1 cellular context compared by ENCODE assay signal in genomic region chr20:433300-433975, GRCh38.
TF ChIP-seq lines count a peak whose summit lies in the region.

No MANE protein-coding gene starts in this region.

TF ChIP-seq in SK-N-SH, 30 proteins besides CTCF, POLR2A, EP300 and RAD21 (continued from another document):
- no peak for TF ChIP-seq RCOR1 (IDR thresholded peaks at IDR 0.05; ENCODE audit: low read length)
- TF ChIP-seq TEAD4 (IDR thresholded peaks at IDR 0.05; ENCODE audit: borderline replicate concordance, insufficient read depth), result no peak
- TF ChIP-seq JUND (IDR thresholded peaks at IDR 0.05), result no peak
- TF ChIP-seq CHD2 (IDR thresholded peaks at IDR 0.05; ENCODE audit: low read length, partially characterized antibody), result no peak
- no peak for TF ChIP-seq TAF1 (IDR thresholded peaks at IDR 0.05; ENCODE audit: borderline replicate concordance, low read depth, low read length)
- TF ChIP-seq FOXJ3 (CRISPR knock-in tag; IDR thresholded peaks at IDR 0.05), result no peak
- no peak for TF ChIP-seq NFIC (IDR thresholded peaks at IDR 0.05; ENCODE audit: borderline replicate concordance)
- no peak for TF ChIP-seq MXI1 (IDR thresholded peaks at IDR 0.05; ENCODE audit: low read depth, low read length)
- TF ChIP-seq, protein P1, sequence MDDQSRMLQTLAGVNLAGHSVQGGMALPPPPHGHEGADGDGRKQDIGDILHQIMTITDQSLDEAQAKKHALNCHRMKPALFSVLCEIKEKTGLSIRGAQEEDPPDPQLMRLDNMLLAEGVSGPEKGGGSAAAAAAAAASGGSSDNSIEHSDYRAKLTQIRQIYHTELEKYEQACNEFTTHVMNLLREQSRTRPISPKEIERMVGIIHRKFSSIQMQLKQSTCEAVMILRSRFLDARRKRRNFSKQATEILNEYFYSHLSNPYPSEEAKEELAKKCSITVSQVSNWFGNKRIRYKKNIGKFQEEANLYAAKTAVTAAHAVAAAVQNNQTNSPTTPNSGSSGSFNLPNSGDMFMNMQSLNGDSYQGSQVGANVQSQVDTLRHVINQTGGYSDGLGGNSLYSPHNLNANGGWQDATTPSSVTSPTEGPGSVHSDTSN (IDR thresholded peaks at IDR 0.05), result no peak
